ENCODE assay signal across 24 cellular contexts in the genomic region with DNA sequence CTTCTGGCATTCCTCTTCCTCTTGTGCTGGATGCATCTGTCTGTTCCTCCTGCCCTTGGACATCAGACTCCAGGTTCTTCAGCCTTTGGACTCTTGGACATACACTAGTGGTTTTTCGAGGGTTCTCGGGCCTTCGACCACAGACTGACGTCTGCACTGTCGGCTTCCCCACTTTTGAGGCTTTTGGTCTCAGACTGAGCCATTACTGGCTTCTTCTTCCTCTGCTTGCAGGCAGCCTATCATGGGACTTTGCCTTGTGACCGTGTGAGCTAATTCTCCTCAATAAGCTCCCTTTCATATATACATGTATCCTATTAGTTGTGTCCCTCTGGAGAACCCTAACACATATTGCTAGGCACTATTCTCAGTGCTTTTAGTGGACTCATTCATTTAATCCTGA.
DNase-seq lines count a peak whose midpoint lies in the region; ATAC-seq and TF ChIP-seq lines count a peak whose summit lies in the region.
"Had no signal": no experiment of that assay in that cellular context is flagged by ENCODE, and none has a peak within 500 bp of the region (broad histone marks: within the 10 kb centered on the region; RNA-seq: fewer than 3 reads in every experiment).

No MANE protein-coding gene starts in this region.

- H3K4me1 ChIP-seq in upper lobe of right lung (peaks cover 10% of the 10 kb centered on the region), uterus (no peaks in the 10 kb centered on the region)
- H3K4me1 ChIP-seq: A549 had no signal

- intact Hi-C loops in upper lobe of right lung (cut with DNase I) (no loop called here), uterus (cut with DNase I; ENCODE audit: low total_unique reads) (no loop called here)

- ATAC-seq in upper lobe of right lung (peak; percentile 49), HG03571 (IDR thresholded peaks at IDR 0.05; ENCODE audit: unreplicated experiment) (no peak)
- ATAC-seq: A549 had no signal

- TF ChIP-seq POLR2A in uterus (IDR thresholded peaks at IDR 0.05) = no peak

- no peaks in the 10 kb centered on the region for H3K36me3 ChIP-seq in upper lobe of right lung
- no peaks in the 10 kb centered on the region for H3K36me3 ChIP-seq in uterus
- H3K36me3 ChIP-seq: BLaER1 treated with 17β-estradiol and CSF1 and Interleukin-3, amounts not matched to agents 10 nM and 100 nM had no signal

- H3K27me3 ChIP-seq in upper lobe of right lung (no peaks in the 10 kb centered on the region), uterus (no peaks in the 10 kb centered on the region)
- H3K27me3 ChIP-seq: BLaER1 treated with 17β-estradiol and CSF1 and Interleukin-3, amounts not matched to agents 10 nM and 100 nM had no signal

- TF ChIP-seq CTCF in upper lobe of right lung (IDR thresholded peaks at IDR 0.05) (no peak), uterus (IDR thresholded peaks at IDR 0.05) (no peak)

- DNase-seq in CD1c-positive myeloid dendritic cell (ENCODE audit: extremely low spot score) = peak; percentile 21
- peak; percentile 59 for DNase-seq in MV-4-11 (lab: John Stamatoyannopoulos, UW)
- DNase-seq in foreskin melanocyte = peak; percentile 68
- DNase-seq in upper lobe of right lung = no peak
- DNase-seq in uterus = no peak
- no peak for DNase-seq in effector CD4-positive, alpha-beta T cell
- DNase-seq: AML-193; CD4-positive, alpha-beta memory T cell; CD4-positive, CD25-positive, alpha-beta regulatory T cell; CD8-positive, alpha-beta memory T cell; COR-L47; DMS 273 treated with DMSO at 0.1 percent for 48 hours; DMS153; DMS53; DMS79; DND-41; EL; GDM1 had no signal

- H3K27ac ChIP-seq in upper lobe of right lung (no peak overlapping the region), uterus (no peak overlapping the region)
- H3K27ac ChIP-seq: 22Rv1; A549; BLaER1 treated with 17β-estradiol and CSF1 and Interleukin-3, amounts not matched to agents 10 nM and 100 nM; C4-2B had no signal

- H3K4me3 ChIP-seq in upper lobe of right lung (no peak overlapping the region), uterus (no peak overlapping the region)
- H3K4me3 ChIP-seq: A549; BLaER1 treated with 17β-estradiol and CSF1 and Interleukin-3, amounts not matched to agents 10 nM and 100 nM; GM12878 had no signal

- H3K9me3 ChIP-seq in upper lobe of right lung (no peaks in the 10 kb centered on the region), uterus (no peaks in the 10 kb centered on the region)
- H3K9me3 ChIP-seq: A549; BLaER1 treated with 17β-estradiol and CSF1 and Interleukin-3, amounts not matched to agents 10 nM and 100 nM had no signal

Comparison
In these comparisons a context has a peak if more than half of its experiments do, and no peak if none do; other contexts are left out.
1. DNase-seq: peak in CD1c-positive myeloid dendritic cell (single experiment), MV-4-11 (single experiment) and foreskin melanocyte (single experiment); none in upper lobe of right lung (single experiment), uterus (0 of 2) and effector CD4-positive, alpha-beta T cell (single experiment).